1 cellular context compared by ENCODE assay signal in the genomic region with DNA sequence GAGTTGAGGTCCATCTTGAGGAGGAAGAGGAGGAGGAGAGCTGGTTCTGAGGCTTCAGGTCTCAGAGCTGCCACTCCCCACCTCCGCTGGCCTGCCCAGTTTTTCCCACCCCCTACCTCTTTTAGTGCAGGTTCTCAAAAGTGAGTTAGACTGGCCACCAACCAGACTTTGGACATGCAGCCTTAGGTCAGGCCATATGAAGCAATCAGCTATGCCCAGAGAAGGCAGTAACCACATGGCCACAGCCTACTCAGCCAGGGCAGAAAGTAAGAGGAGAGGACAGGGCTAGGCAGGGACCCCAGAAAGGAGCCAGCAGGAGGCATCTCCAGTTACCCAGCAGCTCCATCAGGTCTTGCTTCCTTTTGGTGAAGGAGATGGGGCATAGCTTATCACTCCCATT.
A peak's percentile ranks its signal among the peaks of the same experiment; 100 is the strongest.
TF ChIP-seq lines count a peak whose summit lies in the region.

No MANE protein-coding gene starts in this region.

TF ChIP-seq in HepG2, 621 proteins besides CTCF, POLR2A, EP300 and RAD21 (continued from another document):
- TF ChIP-seq, protein P1, sequence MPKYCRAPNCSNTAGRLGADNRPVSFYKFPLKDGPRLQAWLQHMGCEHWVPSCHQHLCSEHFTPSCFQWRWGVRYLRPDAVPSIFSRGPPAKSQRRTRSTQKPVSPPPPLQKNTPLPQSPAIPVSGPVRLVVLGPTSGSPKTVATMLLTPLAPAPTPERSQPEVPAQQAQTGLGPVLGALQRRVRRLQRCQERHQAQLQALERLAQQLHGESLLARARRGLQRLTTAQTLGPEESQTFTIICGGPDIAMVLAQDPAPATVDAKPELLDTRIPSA (CRISPR knock-in tag; IDR thresholded peaks at IDR 0.05; ENCODE audit: borderline replicate concordance) = no peak
- TF ChIP-seq DPF2 (CRISPR knock-in tag; IDR thresholded peaks at IDR 0.05; ENCODE audit: borderline replicate concordance, low read depth) = 0 out of 2 replicates have a peak, but pooled peaks have one; percentile 28
- TF ChIP-seq ZNF20 (CRISPR knock-in tag; IDR thresholded peaks at IDR 0.05) = no peak
- no peak for TF ChIP-seq ZBTB20 (CRISPR knock-in tag; IDR thresholded peaks at IDR 0.05; ENCODE audit: borderline replicate concordance, low read depth)
- peak; percentile 29; the same call in 1 of the 2 replicates for TF ChIP-seq ZFX (CRISPR knock-in tag; IDR thresholded peaks at IDR 0.05; ENCODE audit: low read depth)
- peak; percentile 64; the same call in 1 of the 2 replicates for TF ChIP-seq HNF4G (IDR thresholded peaks at IDR 0.05; ENCODE audit: borderline replicate concordance, low read depth, low read length)
- 0 out of 2 replicates have a peak, but pooled peaks have one; percentile 37 for TF ChIP-seq HNF4G (CRISPR knock-in tag; IDR thresholded peaks at IDR 0.05; ENCODE audit: borderline replicate concordance, low read depth)
- TF ChIP-seq SCMH1 (CRISPR knock-in tag; IDR thresholded peaks at IDR 0.05; ENCODE audit: borderline replicate concordance) = no peak
